In genomic region chr22:17369553-17370035, GRCh38 we compare ENCODE assay signal across 9 cellular contexts. TPM values are rescaled to one million over a fixed set of nuclear protein-coding genes. Genes with fewer than 3 reads are reported as not detected.
DNase-seq lines count a peak whose midpoint lies in the region; TF ChIP-seq lines count a peak whose summit lies in the region.
"Had no signal": no experiment of that assay in that cellular context is flagged by ENCODE, and none has a peak within 500 bp of the region (broad histone marks: within the 10 kb centered on the region; RNA-seq: fewer than 3 reads in every experiment).

No MANE protein-coding gene starts in this region.

- H3K4ac ChIP-seq in H9 (ENCODE audit: low read depth, low read length), result no peak overlapping the region

- H3K23me2 ChIP-seq in H9 (ENCODE audit: insufficient read length, low read depth, low read length, poor library complexity, severe bottlenecking), result peaks cover 22% of the 10 kb centered on the region

- no peak overlapping the region for H3K56ac ChIP-seq in H9 (ENCODE audit: insufficient read length, low read depth, low read length)

- no peak overlapping the region for H4K8ac ChIP-seq in H9 (replicated peaks; ENCODE audit: insufficient read length, low read depth, low read length)

- no peak overlapping the region for H3K23ac ChIP-seq in H9 (ENCODE audit: insufficient read length, low read depth, low read length)

- no peaks in the 10 kb centered on the region for H3K27me3 Mint-ChIP-seq in H9 (ENCODE audit: low read depth)

- H3K14ac ChIP-seq in H9 (ENCODE audit: insufficient read depth, low read length), result peak overlapping the region; percentile 76

- TF ChIP-seq CTCF in H9 (conservative IDR thresholded peaks at IDR 0.05), result no peak

- H4K5ac ChIP-seq in H9 (ENCODE audit: insufficient read length, low read depth, low read length), result no peak overlapping the region

- H3K4me1 ChIP-seq in H9 (ENCODE audit: insufficient read depth, low read length) (peaks cover 6% of the 10 kb centered on the region; the same call in 1 of the 2 replicates), skeletal muscle satellite cell (ENCODE audit: control insufficient read depth, insufficient read depth, low read length) (no peaks in the 10 kb centered on the region)

- peaks cover 0 to 5% (median 5%) of the 10 kb centered on the region in 3 experiments; a peak in 2 of 7 replicates for H3K36me3 Mint-ChIP-seq in H9 (ENCODE audit: insufficient read depth in 1 of 3, low read depth in 3 of 3)

- no peak overlapping the region for H3K27ac Mint-ChIP-seq in H9

- H3K9me3 ChIP-seq in H9 (ENCODE audit: control insufficient read depth, low read depth, low read length) (no peaks in the 10 kb centered on the region), skeletal muscle satellite cell (replicated peaks; ENCODE audit: low read length) (no peaks in the 10 kb centered on the region)
- H3K9me3 ChIP-seq: adrenal gland had no signal

- H3K4me2 ChIP-seq in H9 (ENCODE audit: insufficient read depth, insufficient read length, low read length) (peak overlapping the region; percentile 33), skeletal muscle satellite cell (ENCODE audit: low read length) (peak overlapping the region; percentile 63)

- peaks cover under 1% of the 10 kb centered on the region for H3K79me1 ChIP-seq in H9 (ENCODE audit: insufficient read depth, low read depth, low read length, poor library complexity, severe bottlenecking)

- H3K79me2 ChIP-seq in H9 (ENCODE audit: insufficient read depth, low read length), result peaks cover 40% of the 10 kb centered on the region

- no peak overlapping the region for H3K27ac ChIP-seq in H9 (ENCODE audit: insufficient read length, low read depth, low read length)

- peaks cover 40 to 53% of the 10 kb centered on the region in 2 experiments for H3K4me1 Mint-ChIP-seq in H9

- DNase-seq in ACHN, result peak; percentile 10
- peak; percentile 56 for DNase-seq in H9
- DNase-seq in activated CD8-positive, alpha-beta memory T cell treated with anti-CD3 and anti-CD28 coated beads, Interleukin-2, amount 50 U/mL, for 48 hours, result peak; percentile 65
- DNase-seq in hypothalamus (lab: John Stamatoyannopoulos, UW), result peak in 28 of 51 donors; percentile 18 to 83 (median 47)
- no peak for DNase-seq in NCI-H187 (lab: John Stamatoyannopoulos, UW)
- DNase-seq in NCI-H345 (lab: John Stamatoyannopoulos, UW), result no peak
- no peak for DNase-seq in NCI-H187 treated with DMSO at 0.1 percent for 48 hours (lab: John Stamatoyannopoulos, UW)

- H2AK5ac ChIP-seq in H9 (ENCODE audit: insufficient read length, low read length), result no peak overlapping the region

- peak overlapping the region; percentile 33 for H3K18ac ChIP-seq in H9 (ENCODE audit: insufficient read length, low read depth, low read length)

- H2BK5ac ChIP-seq in H9 (ENCODE audit: insufficient read length, low read length), result no peak overlapping the region

- in situ Hi-C loops in ACHN (cut with HindIII; ENCODE audit: low pct_ligation_motif_present, low pct_unique_long_range_greater_than_20kb, low sequenced_read_pairs), result no loop called here

- H2BK120ac ChIP-seq in H9 (ENCODE audit: low read depth, low read length, poor library complexity, severe bottlenecking), result no peak overlapping the region

- H2BK20ac ChIP-seq in H9 (ENCODE audit: low read depth, low read length, poor library complexity, severe bottlenecking), result no peak overlapping the region

- H2BK15ac ChIP-seq in H9 (ENCODE audit: low read depth, low read length), result no peak overlapping the region

- H3K9ac ChIP-seq in H9 (ENCODE audit: extremely low read depth, insufficient read length, low read length) (peak overlapping the region; percentile 72), skeletal muscle satellite cell (ENCODE audit: low read depth, low read length) (no peak overlapping the region)

- H3K4me3 ChIP-seq in skeletal muscle satellite cell (ENCODE audit: low read length), result no peak overlapping the region

- H3K9me3 Mint-ChIP-seq in H9, result no peaks in the 10 kb centered on the region; a peak in 1 of 5 replicates

- no peaks in the 10 kb centered on the region for H4K20me1 ChIP-seq in H9 (ENCODE audit: control insufficient read depth, insufficient read depth, insufficient read length)

- H3K4me3 Mint-ChIP-seq in H9, result peak overlapping the region; percentile 58 to 68; a peak in 3 of 5 replicates

- H3T11ph ChIP-seq in H9 (ENCODE audit: low read length), result no peak overlapping the region

- no peaks in the 10 kb centered on the region for H3K36me3 ChIP-seq in skeletal muscle satellite cell (ENCODE audit: insufficient read depth, low read length)
- H3K36me3 ChIP-seq: adrenal gland had no signal

- no peak overlapping the region for H4K91ac ChIP-seq in H9 (ENCODE audit: insufficient read length, low read depth, low read length)

- H3K27me3 ChIP-seq in H9 (ENCODE audit: insufficient read depth, low read length), result no peaks in the 10 kb centered on the region
- peaks cover 57% of the 10 kb centered on the region for H3K27me3 ChIP-seq in skeletal muscle satellite cell (ENCODE audit: control insufficient read depth, insufficient read depth, low read length)

- H2AFZ ChIP-seq in H9 (ENCODE audit: low read length), result no peak overlapping the region

- no peak overlapping the region for H2BK12ac ChIP-seq in H9 (ENCODE audit: insufficient read length, low read depth, low read length)

- WGBS in H9 (ENCODE audit: extremely low coverage, insufficient read length, low lambda C conversion rate), result no CpG with 5 or more reads among the region's 77 CpGs

RNA-seq across cellular contexts. Expression of gene CECR2, which starts 0.3 kb away (rescaled TPM):
- 145 and 154 TPM in 2 replicates for total RNA-seq in H9 (2021)
- under 0.01 and 0.22 TPM in 2 replicates for total RNA-seq in skeletal muscle satellite cell (2012; rRNA removed)

Comparison
In these comparisons a context has a peak if more than half of its experiments do, and no peak if none do; other contexts are left out.
1. DNase-seq: peak in ACHN (single experiment), H9 (single experiment), activated CD8-positive, alpha-beta memory T cell treated with anti-CD3 and anti-CD28 coated beads, Interleukin-2, amount 50 U/mL, for 48 hours (single experiment) and hypothalamus (28 of 51); none in NCI-H187 (0 of 2), NCI-H345 (single experiment) and NCI-H187 treated with DMSO at 0.1 percent for 48 hours (single experiment).